In the genomic region with DNA sequence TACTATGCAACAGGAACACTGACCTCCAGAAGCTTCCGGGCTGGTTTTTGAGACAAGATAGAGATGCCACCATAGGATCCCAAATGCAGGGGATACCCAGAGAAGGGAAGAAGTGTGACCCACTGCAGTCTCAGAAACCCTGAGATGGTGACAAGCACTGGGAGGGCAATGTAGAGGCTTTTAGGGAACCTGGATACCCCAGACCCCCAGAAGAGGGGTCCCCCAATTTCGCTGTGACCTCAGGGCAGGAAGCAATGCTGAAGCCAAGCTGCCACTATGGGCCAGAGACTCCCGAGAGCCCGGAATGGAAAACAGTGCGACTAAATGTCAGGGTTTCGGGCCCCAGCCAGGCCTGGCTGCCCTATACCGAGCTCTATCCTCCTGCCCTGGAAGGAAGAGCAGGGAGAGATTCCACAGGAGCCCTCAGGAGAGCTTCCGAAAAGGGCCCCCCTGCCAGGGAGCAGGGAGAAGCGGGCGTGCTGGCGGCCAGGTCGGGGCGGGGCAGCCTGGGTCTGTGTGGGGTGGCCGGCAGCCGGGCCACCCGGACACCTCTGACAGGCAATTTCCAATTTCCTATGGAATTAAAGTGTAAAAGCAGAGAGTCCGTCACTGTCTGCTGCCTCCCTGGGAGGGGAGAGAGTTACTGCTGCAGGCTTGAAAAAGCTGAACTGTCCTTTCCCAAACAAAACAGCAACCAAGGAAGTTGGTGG, we compare ENCODE assay signal across 1 cellular context.
TF ChIP-seq lines count a peak whose summit lies in the region.

No MANE protein-coding gene starts in this region.

TF ChIP-seq in GM23338, 12 proteins besides CTCF, POLR2A, EP300 and RAD21 (continued from another document):
- TF ChIP-seq, protein P1, sequence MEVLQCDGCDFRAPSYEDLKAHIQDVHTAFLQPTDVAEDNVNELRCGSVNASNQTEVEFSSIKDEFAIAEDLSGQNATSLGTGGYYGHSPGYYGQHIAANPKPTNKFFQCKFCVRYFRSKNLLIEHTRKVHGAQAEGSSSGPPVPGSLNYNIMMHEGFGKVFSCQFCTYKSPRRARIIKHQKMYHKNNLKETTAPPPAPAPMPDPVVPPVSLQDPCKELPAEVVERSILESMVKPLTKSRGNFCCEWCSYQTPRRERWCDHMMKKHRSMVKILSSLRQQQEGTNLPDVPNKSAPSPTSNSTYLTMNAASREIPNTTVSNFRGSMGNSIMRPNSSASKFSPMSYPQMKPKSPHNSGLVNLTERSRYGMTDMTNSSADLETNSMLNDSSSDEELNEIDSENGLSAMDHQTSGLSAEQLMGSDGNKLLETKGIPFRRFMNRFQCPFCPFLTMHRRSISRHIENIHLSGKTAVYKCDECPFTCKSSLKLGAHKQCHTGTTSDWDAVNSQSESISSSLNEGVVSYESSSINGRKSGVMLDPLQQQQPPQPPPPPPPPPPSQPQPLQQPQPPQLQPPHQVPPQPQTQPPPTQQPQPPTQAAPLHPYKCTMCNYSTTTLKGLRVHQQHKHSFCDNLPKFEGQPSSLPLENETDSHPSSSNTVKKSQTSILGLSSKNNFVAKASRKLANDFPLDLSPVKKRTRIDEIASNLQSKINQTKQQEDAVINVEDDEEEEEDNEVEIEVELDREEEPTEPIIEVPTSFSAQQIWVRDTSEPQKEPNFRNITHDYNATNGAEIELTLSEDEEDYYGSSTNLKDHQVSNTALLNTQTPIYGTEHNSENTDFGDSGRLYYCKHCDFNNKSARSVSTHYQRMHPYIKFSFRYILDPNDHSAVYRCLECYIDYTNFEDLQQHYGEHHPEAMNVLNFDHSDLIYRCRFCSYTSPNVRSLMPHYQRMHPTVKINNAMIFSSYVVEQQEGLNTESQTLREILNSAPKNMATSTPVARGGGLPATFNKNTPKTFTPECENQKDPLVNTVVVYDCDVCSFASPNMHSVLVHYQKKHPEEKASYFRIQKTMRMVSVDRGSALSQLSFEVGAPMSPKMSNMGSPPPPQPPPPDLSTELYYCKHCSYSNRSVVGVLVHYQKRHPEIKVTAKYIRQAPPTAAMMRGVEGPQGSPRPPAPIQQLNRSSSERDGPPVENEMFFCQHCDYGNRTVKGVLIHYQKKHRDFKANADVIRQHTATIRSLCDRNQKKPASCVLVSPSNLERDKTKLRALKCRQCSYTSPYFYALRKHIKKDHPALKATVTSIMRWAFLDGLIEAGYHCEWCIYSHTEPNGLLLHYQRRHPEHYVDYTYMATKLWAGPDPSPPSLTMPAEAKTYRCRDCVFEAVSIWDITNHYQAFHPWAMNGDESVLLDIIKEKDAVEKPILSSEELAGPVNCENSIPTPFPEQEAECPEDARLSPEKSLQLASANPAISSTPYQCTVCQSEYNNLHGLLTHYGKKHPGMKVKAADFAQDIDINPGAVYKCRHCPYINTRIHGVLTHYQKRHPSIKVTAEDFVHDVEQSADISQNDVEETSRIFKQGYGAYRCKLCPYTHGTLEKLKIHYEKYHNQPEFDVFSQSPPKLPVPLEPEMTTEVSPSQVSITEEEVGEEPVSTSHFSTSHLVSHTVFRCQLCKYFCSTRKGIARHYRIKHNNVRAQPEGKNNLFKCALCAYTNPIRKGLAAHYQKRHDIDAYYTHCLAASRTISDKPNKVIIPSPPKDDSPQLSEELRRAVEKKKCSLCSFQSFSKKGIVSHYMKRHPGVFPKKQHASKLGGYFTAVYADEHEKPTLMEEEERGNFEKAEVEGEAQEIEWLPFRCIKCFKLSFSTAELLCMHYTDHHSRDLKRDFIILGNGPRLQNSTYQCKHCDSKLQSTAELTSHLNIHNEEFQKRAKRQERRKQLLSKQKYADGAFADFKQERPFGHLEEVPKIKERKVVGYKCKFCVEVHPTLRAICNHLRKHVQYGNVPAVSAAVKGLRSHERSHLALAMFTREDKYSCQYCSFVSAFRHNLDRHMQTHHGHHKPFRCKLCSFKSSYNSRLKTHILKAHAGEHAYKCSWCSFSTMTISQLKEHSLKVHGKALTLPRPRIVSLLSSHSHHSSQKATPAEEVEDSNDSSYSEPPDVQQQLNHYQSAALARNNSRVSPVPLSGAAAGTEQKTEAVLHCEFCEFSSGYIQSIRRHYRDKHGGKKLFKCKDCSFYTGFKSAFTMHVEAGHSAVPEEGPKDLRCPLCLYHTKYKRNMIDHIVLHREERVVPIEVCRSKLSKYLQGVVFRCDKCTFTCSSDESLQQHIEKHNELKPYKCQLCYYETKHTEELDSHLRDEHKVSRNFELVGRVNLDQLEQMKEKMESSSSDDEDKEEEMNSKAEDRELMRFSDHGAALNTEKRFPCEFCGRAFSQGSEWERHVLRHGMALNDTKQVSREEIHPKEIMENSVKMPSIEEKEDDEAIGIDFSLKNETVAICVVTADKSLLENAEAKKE (CRISPR knock-in tag; IDR thresholded peaks at IDR 0.05), result no peak
- TF ChIP-seq NANOG (IDR thresholded peaks at IDR 0.05; ENCODE audit: borderline replicate concordance) (no peak), EZH2phosphoT487 (IDR thresholded peaks at IDR 0.05; ENCODE audit: unreplicated experiment) (no peak)
